In genomic region chr10:71393841-71394475, GRCh38 we compare ENCODE assay signal across 1 cellular context.
TF ChIP-seq lines count a peak whose summit lies in the region.

No MANE protein-coding gene starts in this region.

TF ChIP-seq in H1, 55 proteins besides CTCF, POLR2A, EP300 and RAD21 (continued from another document):
- TF ChIP-seq SIN3A (conservative IDR thresholded peaks at IDR 0.05 in 1 of 2, IDR thresholded peaks at IDR 0.05 in 1 of 2; ENCODE audit: low read depth in 1 of 2, low read length in 2 of 2): no peak
